8 cellular contexts compared by ENCODE assay signal in the genomic region with DNA sequence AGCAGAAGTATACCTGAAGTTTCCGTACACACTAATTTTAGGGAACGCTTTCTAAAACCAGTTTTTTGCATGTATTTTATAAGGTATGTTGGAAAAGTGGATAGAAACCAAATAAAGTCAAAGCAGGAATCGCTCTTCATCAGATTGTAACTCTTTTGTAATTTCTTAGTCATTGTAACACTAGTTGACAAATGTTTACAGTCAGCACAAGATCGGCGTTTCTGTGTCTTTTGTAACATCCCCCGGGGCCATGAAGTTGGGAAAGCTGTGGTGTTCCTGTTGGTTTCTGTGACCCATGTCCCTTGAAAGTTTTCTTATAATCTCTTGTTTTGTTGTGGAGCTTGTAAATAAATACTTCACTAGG. TPM values are rescaled to one million over a fixed set of nuclear protein-coding genes. Genes with fewer than 3 reads are reported as not detected.
DNase-seq lines count a peak whose midpoint lies in the region; ATAC-seq, FAIRE-seq and TF ChIP-seq lines count a peak whose summit lies in the region.

No MANE protein-coding gene starts in this region.

- peak; percentile 7 for DNase-seq in NK-92 treated with Interleukin-12 subunit alpha and Interleukin-12 subunit beta, amount 100 ng/mL, for 24 hours (lab: John Stamatoyannopoulos, UW)
- DNase-seq in NK-92 (lab: John Stamatoyannopoulos, UW; ENCODE audit: unreplicated experiment) = no peak
- peak; percentile 14 to 52 for DNase-seq in HAP-1 (ENCODE audit: low spot score in 2 of 2)
- peak; percentile 80 for DNase-seq in M059J (ENCODE audit: low read depth)
- peak in 3 of 4 experiments; percentile 26 to 55 (median 52) for DNase-seq in K562 (ENCODE audit: extremely low read depth in 1 of 4, low spot score in 3 of 4)
- peak; percentile 64 for DNase-seq in iris pigment epithelial cell (ENCODE audit: low read depth)
- DNase-seq in stimulated activated CD8-positive, alpha-beta memory T cell treated with anti-CD3 and anti-CD28 coated beads, Interleukin-4, amount 100 ng/mL, for 48 hours = peak; percentile 40
- no peak for DNase-seq in GOT3 (lab: John Stamatoyannopoulos, UW)

- H3K36me3 ChIP-seq in HAP-1 (replicated peaks) = no peaks in the 10 kb centered on the region
- no peaks in the 10 kb centered on the region for H3K36me3 ChIP-seq in K562 (ENCODE audit: control insufficient read depth, insufficient read depth, low read length)

- intact Hi-C loops in K562 (cut with micrococcal nuclease) = loop anchor here (1.0 to 5.0 kb wide), 4 partner anchors 29 to 1427 kb away; a partner anchor contains a TSS

- in situ Hi-C loops in HAP-1 (cut with MboI; ENCODE audit: low sequenced_read_pairs) = no loop called here
- in situ Hi-C loops in K562 (cut with MboI) = no loop called here

- no peak for TF ChIP-seq RAD21 in K562 (CRISPR knock-in tag; conservative IDR thresholded peaks at IDR 0.05 in 1 of 2, IDR thresholded peaks at IDR 0.05 in 1 of 2)

- H3K4me1 ChIP-seq in HAP-1 (peaks cover 8% of the 10 kb centered on the region), K562 (replicated peaks in 1 of 2; ENCODE audit: control insufficient read depth in 2 of 2, insufficient read depth in 2 of 2, low read length in 2 of 2) (peaks cover 14 to 22% of the 10 kb centered on the region in 2 experiments; a peak in 4 of 5 replicates)

- peak overlapping the region; percentile 89 for H2AFZ ChIP-seq in K562 (ENCODE audit: low read depth, low read length)

- peak overlapping the region; percentile 30 for H3K4me3 ChIP-seq in HAP-1
- peak overlapping the region; percentile 56 for H3K4me3 ChIP-seq in K562

- peak overlapping the region; percentile 92 to 97; a peak in 3 of 4 replicates for H3K9ac ChIP-seq in K562 (ENCODE audit: insufficient read depth in 1 of 2, low read depth in 2 of 2, low read length in 2 of 2)

- WGBS in K562 (ENCODE audit: insufficient coverage, low coverage, missing lambda C conversion rate) = 1% methylated on average over 6 of the region's 6 CpGs

- no peaks in the 10 kb centered on the region for H3K9me1 ChIP-seq in K562 (ENCODE audit: control insufficient read depth, insufficient read depth, low read length)

- peak overlapping the region; percentile 93 for H3K27ac ChIP-seq in K562 (ENCODE audit: extremely low read depth, low read depth, low read length)

- no peaks in the 10 kb centered on the region for H4K20me1 ChIP-seq in K562 (replicated peaks; ENCODE audit: control insufficient read depth, insufficient read depth, low read length)

- ATAC-seq in K562 = peak; percentile 16

- no peak for TF ChIP-seq CTCF in K562 (IDR thresholded peaks at IDR 0.05 in 2 of 3, conservative IDR thresholded peaks at IDR 0.05 in 1 of 3; ENCODE audit: insufficient read depth in 2 of 3, low read depth in 1 of 3, low read length in 3 of 3)

- peak; percentile 66 for FAIRE-seq in K562 (lab: Jason Lieb, UNC)

- BruUV-seq in K562 (replicated peaks; lab: Mats Ljungman, UMichigan) = no TSS peak

- TF ChIP-seq POLR2A in K562 (conservative IDR thresholded peaks at IDR 0.05) = no peak

- POLR2A ChIA-PET in K562 (lab: Yijun Ruan, JAX) = interaction anchor here (1.3 to 3.3 kb wide), 5 partner anchors 8 to 50 kb away, joined by 3 to 12 read pairs (median 6); a partner anchor contains a TSS

- CTCF ChIA-PET in K562 (lab: Yijun Ruan, JAX; ENCODE audit: low intra/inter-chr PET ratio) = no interaction called here

- no peak for TF ChIP-seq EP300 in K562 (IDR thresholded peaks at IDR 0.05; ENCODE audit: low read length)

- H3K9me3 ChIP-seq in HAP-1 (no peaks in the 10 kb centered on the region), K562 (replicated peaks; ENCODE audit: control insufficient read depth, insufficient read depth, low read depth, low read length) (no peaks in the 10 kb centered on the region)

- H3K79me2 ChIP-seq in K562 (ENCODE audit: control insufficient read depth, insufficient read depth, low read length) = peaks cover 30% of the 10 kb centered on the region

- peak overlapping the region; percentile 87 for H3K4me2 ChIP-seq in K562 (ENCODE audit: insufficient read depth, low read length)

- H3K27me3 ChIP-seq in HAP-1 (ENCODE audit: low read depth) (no peaks in the 10 kb centered on the region), K562 (ENCODE audit: control insufficient read depth in 2 of 2, insufficient read depth in 2 of 2, low read length in 2 of 2) (no peaks in the 10 kb centered on the region)

TF ChIP-seq in K562, 482 proteins besides CTCF, POLR2A, EP300 and RAD21 (continues in another document):
- TF ChIP-seq ZZZ3 (IDR thresholded peaks at IDR 0.05) (no peak), FOSL1 (tag; conservative IDR thresholded peaks at IDR 0.05) (peak; percentile 69), ZNF253 (CRISPR knock-in tag; conservative IDR thresholded peaks at IDR 0.05) (no peak), NFYB (IDR thresholded peaks at IDR 0.05; ENCODE audit: extremely low read depth, insufficient read length) (no peak), RBM25 (IDR thresholded peaks at IDR 0.05; ENCODE audit: low read depth, low read length, severe bottlenecking) (no peak), POLR2H (tag; IDR thresholded peaks at IDR 0.05; ENCODE audit: low read depth) (peak; percentile 82), SREBF1 (IDR thresholded peaks at IDR 0.05; ENCODE audit: borderline replicate concordance, low read depth, low read length) (no peak)
- TF ChIP-seq, protein P1, sequence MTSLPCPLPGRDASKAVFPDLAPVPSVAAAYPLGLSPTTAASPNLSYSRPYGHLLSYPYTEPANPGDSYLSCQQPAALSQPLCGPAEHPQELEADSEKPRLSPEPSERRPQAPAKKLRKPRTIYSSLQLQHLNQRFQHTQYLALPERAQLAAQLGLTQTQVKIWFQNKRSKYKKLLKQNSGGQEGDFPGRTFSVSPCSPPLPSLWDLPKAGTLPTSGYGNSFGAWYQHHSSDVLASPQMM (CRISPR knock-in tag; IDR thresholded peaks at IDR 0.05) = no peak
- TF ChIP-seq, protein P2, sequence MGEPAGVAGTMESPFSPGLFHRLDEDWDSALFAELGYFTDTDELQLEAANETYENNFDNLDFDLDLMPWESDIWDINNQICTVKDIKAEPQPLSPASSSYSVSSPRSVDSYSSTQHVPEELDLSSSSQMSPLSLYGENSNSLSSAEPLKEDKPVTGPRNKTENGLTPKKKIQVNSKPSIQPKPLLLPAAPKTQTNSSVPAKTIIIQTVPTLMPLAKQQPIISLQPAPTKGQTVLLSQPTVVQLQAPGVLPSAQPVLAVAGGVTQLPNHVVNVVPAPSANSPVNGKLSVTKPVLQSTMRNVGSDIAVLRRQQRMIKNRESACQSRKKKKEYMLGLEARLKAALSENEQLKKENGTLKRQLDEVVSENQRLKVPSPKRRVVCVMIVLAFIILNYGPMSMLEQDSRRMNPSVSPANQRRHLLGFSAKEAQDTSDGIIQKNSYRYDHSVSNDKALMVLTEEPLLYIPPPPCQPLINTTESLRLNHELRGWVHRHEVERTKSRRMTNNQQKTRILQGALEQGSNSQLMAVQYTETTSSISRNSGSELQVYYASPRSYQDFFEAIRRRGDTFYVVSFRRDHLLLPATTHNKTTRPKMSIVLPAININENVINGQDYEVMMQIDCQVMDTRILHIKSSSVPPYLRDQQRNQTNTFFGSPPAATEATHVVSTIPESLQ (CRISPR knock-in tag; IDR thresholded peaks at IDR 0.05) = no peak
- TF ChIP-seq, protein P3, sequence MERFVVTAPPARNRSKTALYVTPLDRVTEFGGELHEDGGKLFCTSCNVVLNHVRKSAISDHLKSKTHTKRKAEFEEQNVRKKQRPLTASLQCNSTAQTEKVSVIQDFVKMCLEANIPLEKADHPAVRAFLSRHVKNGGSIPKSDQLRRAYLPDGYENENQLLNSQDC (CRISPR knock-in tag; IDR thresholded peaks at IDR 0.05) = no peak

RNA-seq across cellular contexts. Expression of a gene that starts 0.5 kb away (rescaled TPM):
- total RNA-seq in M059J (2014; rRNA removed; shearing (Covaris generic)) = 39.4 and 42.4 TPM in 2 replicates
- total RNA-seq in K562 (2011; cell fraction: chromatin; rRNA removed; ENCODE audit: low replicate concordance) = 3.5 and 10.2 TPM in 2 replicates
- 1.8 and 2.4 TPM in 2 replicates for total RNA-seq in K562 (2011; cell fraction: nucleolus; rRNA removed)
- total RNA-seq in K562 (2011; cell fraction: nucleoplasm; rRNA removed) = 5.3 and 8.5 TPM in 2 replicates
- 21.9 and 23.5 TPM in 2 replicates for total RNA-seq in K562 (2014; rRNA removed)
- total RNA-seq in K562 (2014; rRNA removed; fragmentation: Illumina TruSeq; extraction: Trizol) = 20.3 and 23.6 TPM in 2 replicates
- 25.0 and 31.1 TPM in 2 replicates for total RNA-seq in K562 (2015; rRNA removed; fragmentation: Illumina TruSeq; extraction: Trizol)
- 23.3 and 25.0 TPM in 2 replicates for total RNA-seq in K562 (2021)
- 13.6 and 17.4 TPM in 2 replicates for polyA plus RNA-seq in K562 (2011; rRNA removed)
- polyA plus RNA-seq in K562 (2011; cell fraction: cytosol; rRNA removed) = 2.3 and 5.3 TPM in 2 replicates
- polyA plus RNA-seq in K562 (2011; cell fraction: nucleus; rRNA removed) = 2.6 and 4.1 TPM in 2 replicates
- 49.3 and 55.1 TPM in 2 replicates for polyA plus RNA-seq in K562 (2012)
- polyA plus RNA-seq in K562 (2014; fragmentation: Illumina TruSeq; extraction: Trizol) = 34.0 and 39.5 TPM in 2 replicates
- polyA plus RNA-seq in K562 (2014; fragmentation: Nextera tagmentation; extraction: Ambion mirVana) = 10 to 100 TPM; 29.7 to 36.4 TPM
- polyA plus RNA-seq in K562 (2014; rRNA removed) = 35.7 and 39.0 TPM in 2 replicates
- polyA minus RNA-seq in K562 (2011; rRNA and poly(A)+ RNA removed) = 11.9 and 15.3 TPM in 2 replicates
- polyA minus RNA-seq in K562 (2011; cell fraction: cytosol; rRNA and poly(A)+ RNA removed) = 4.5 and 7.8 TPM in 2 replicates
- polyA minus RNA-seq in K562 (2011; cell fraction: nucleus; rRNA and poly(A)+ RNA removed) = 3.0 and 4.9 TPM in 2 replicates

RNA-seq across cellular contexts. Expression of a gene that starts 28.3 kb away (rescaled TPM):
- 1.3 and 3.2 TPM in 2 replicates for total RNA-seq in M059J (2014; rRNA removed; shearing (Covaris generic))
- total RNA-seq in K562 (2011; cell fraction: chromatin; rRNA removed; ENCODE audit: low replicate concordance) = 3.7 and 6.6 TPM in 2 replicates
- 6.1 and 8.0 TPM in 2 replicates for total RNA-seq in K562 (2011; cell fraction: nucleolus; rRNA removed)
- 6.0 and 10.2 TPM in 2 replicates for total RNA-seq in K562 (2011; cell fraction: nucleoplasm; rRNA removed)
- total RNA-seq in K562 (2014; rRNA removed) = 2.3 and 2.6 TPM in 2 replicates
- total RNA-seq in K562 (2014; rRNA removed; fragmentation: Illumina TruSeq; extraction: Trizol) = 4.1 and 4.7 TPM in 2 replicates
- total RNA-seq in K562 (2015; rRNA removed; fragmentation: Illumina TruSeq; extraction: Trizol) = 2.9 and 3.4 TPM in 2 replicates
- 4.7 and 5.1 TPM in 2 replicates for total RNA-seq in K562 (2021)
- 4.9 and 6.4 TPM in 2 replicates for polyA plus RNA-seq in K562 (2011; rRNA removed)
- polyA plus RNA-seq in K562 (2011; cell fraction: cytosol; rRNA removed) = 1.9 and 3.4 TPM in 2 replicates
- polyA plus RNA-seq in K562 (2011; cell fraction: nucleus; rRNA removed) = 3.5 and 6.2 TPM in 2 replicates
- 3.7 and 5.1 TPM in 2 replicates for polyA plus RNA-seq in K562 (2012)
- polyA plus RNA-seq in K562 (2014; fragmentation: Illumina TruSeq; extraction: Trizol) = 6.7 and 6.9 TPM in 2 replicates
- 1 to 10 TPM; 1.3 to 1.6 TPM for polyA plus RNA-seq in K562 (2014; fragmentation: Nextera tagmentation; extraction: Ambion mirVana)
- 3.8 and 4.7 TPM in 2 replicates for polyA plus RNA-seq in K562 (2014; rRNA removed)
- polyA minus RNA-seq in K562 (2011; rRNA and poly(A)+ RNA removed) = 5.7 and 8.2 TPM in 2 replicates
- polyA minus RNA-seq in K562 (2011; cell fraction: cytosol; rRNA and poly(A)+ RNA removed) = 2.2 and 3.2 TPM in 2 replicates
- polyA minus RNA-seq in K562 (2011; cell fraction: nucleus; rRNA and poly(A)+ RNA removed) = 4.2 and 7.4 TPM in 2 replicates

Comparison
In these comparisons a context has a peak if more than half of its experiments do, and no peak if none do; other contexts are left out.
1. DNase-seq: peak in NK-92 treated with Interleukin-12 subunit alpha and Interleukin-12 subunit beta, amount 100 ng/mL, for 24 hours (single experiment), HAP-1 (2 of 2), M059J (single experiment), K562 (3 of 4), iris pigment epithelial cell (single experiment) and stimulated activated CD8-positive, alpha-beta memory T cell treated with anti-CD3 and anti-CD28 coated beads, Interleukin-4, amount 100 ng/mL, for 48 hours (single experiment); none in NK-92 (single experiment) and GOT3 (single experiment).